ENCODE assay signal across 8 cellular contexts in genomic region chr16:67672739-67673662, GRCh38. TPM values are rescaled to one million over a fixed set of nuclear protein-coding genes. Genes with fewer than 3 reads are reported as not detected.
DNase-seq lines count a peak whose midpoint lies in the region; ATAC-seq and TF ChIP-seq lines count a peak whose summit lies in the region.

No MANE protein-coding gene starts in this region.

- no peaks in the 10 kb centered on the region for H3K36me3 ChIP-seq in CD8-positive, alpha-beta T cell (ENCODE audit: insufficient read depth, low read length)
- no peaks in the 10 kb centered on the region for H3K36me3 ChIP-seq in HCT116 (ENCODE audit: control insufficient read depth in 1 of 2, insufficient read depth in 2 of 2, low read length in 2 of 2)
- H3K36me3 ChIP-seq in right atrium auricular region: no peaks in the 10 kb centered on the region

- H3K4me1 Mint-ChIP-seq in CD8-positive, alpha-beta T cell (ENCODE audit: low read depth): peaks cover 5% of the 10 kb centered on the region

- H3K4me3 ChIP-seq in CD8-positive, alpha-beta T cell (ENCODE audit: low read depth, low read length): no peak overlapping the region
- H3K4me3 ChIP-seq in HCT116 (replicated peaks in 1 of 2; ENCODE audit: low read depth in 1 of 2, low read length in 2 of 2) (no peak overlapping the region), astrocyte of the cerebellum (ENCODE audit: low read depth, low read length) (no peak overlapping the region), right atrium auricular region (no peak overlapping the region)

- TF ChIP-seq RAD21 in HCT116 (IDR thresholded peaks at IDR 0.05; ENCODE audit: low read depth): peak; percentile 93

- CTCF ChIA-PET in CD8-positive, alpha-beta T cell (lab: Charles Lee): interaction anchor here (0.7 to 14.3 kb wide), 14 partner anchors 8 to 256 kb away, joined by 3 to 165 read pairs (median 4); partner anchors contain the start of gene CARMIL2
- CTCF ChIA-PET in HCT116 (lab: Charles Lee): interaction anchor here (0.6 to 5.0 kb wide), 20 partner anchors 10 to 368 kb away, joined by 3 to 21 read pairs (median 4); partner anchors contain the start of genes ACD, GFOD2, NRN1L and PARD6A

- H3K9me3 Mint-ChIP-seq in CD8-positive, alpha-beta T cell: no peaks in the 10 kb centered on the region

- H3K27ac ChIP-seq in CD8-positive, alpha-beta T cell (ENCODE audit: low read depth, low read length): no peak overlapping the region
- H3K27ac ChIP-seq in HCT116 (ENCODE audit: low read depth, low read length) (no peak overlapping the region), right atrium auricular region (peak overlapping the region; percentile 59 to 72)

- no peaks in the 10 kb centered on the region for H3K79me2 ChIP-seq in HCT116 (ENCODE audit: insufficient read depth, low read length)

- no peaks in the 10 kb centered on the region for H4K20me1 ChIP-seq in HCT116 (ENCODE audit: insufficient read depth)

- in situ Hi-C loops in astrocyte of the cerebellum (cut with HindIII; ENCODE audit: low sequenced_read_pairs): no loop called here
- in situ Hi-C loops in G401 (cut with HindIII; ENCODE audit: low sequenced_read_pairs): no loop called here

- peaks cover 4% of the 10 kb centered on the region for H3K4me1 ChIP-seq in CD8-positive, alpha-beta T cell (ENCODE audit: insufficient read depth, low read length)
- H3K4me1 ChIP-seq in HCT116 (ENCODE audit: control insufficient read depth in 1 of 2, insufficient read depth in 2 of 2, low read length in 2 of 2) (peaks cover 0 to 10% of the 10 kb centered on the region in 2 experiments; a peak in 2 of 4 replicates), right atrium auricular region (peaks cover 0 to 32% of the 10 kb centered on the region in 2 donors)

- RAD21 ChIA-PET in HCT116 (lab: Charles Lee; ENCODE audit: low non-redundant PET in 1 of 2, low total read pairs in 2 of 2, uncharacterized antibody in 2 of 2, unreplicated experiment in 2 of 2): interaction anchor here in 1 of 2 experiments (1.3 kb wide), 1 partner anchor 134 kb away, joined by 3 read pairs; the partner anchor contains the start of genes RANBP10 and TSNAXIP1

- TF ChIP-seq POLR2A in HCT116 (IDR thresholded peaks at IDR 0.05; ENCODE audit: borderline replicate concordance, extremely low read depth, insufficient read depth, insufficient read length): no peak

- H3K27me3 Mint-ChIP-seq in CD8-positive, alpha-beta T cell (ENCODE audit: low read depth): no peaks in the 10 kb centered on the region

- POLR2A ChIA-PET in CD8-positive, alpha-beta T cell (lab: Charles Lee): no interaction called here
- POLR2A ChIA-PET in HCT116 (lab: Charles Lee): no interaction called here

- H3K4me2 ChIP-seq in HCT116 (ENCODE audit: low read length): peak overlapping the region; percentile 23; the same call in 1 of the 2 replicates

- H3K9me2 ChIP-seq in HCT116 (ENCODE audit: insufficient read depth): no peaks in the 10 kb centered on the region

- BruUV-seq in HCT116 (replicated peaks; lab: Mats Ljungman, UMichigan): no TSS peak

- H3K36me3 Mint-ChIP-seq in CD8-positive, alpha-beta T cell: peaks cover 2% of the 10 kb centered on the region

- no peak overlapping the region for H3K9ac ChIP-seq in HCT116 (ENCODE audit: low read length)

- no peak overlapping the region for H2AFZ ChIP-seq in HCT116 (ENCODE audit: low read depth, low read length, poor library complexity, severe bottlenecking)

- ATAC-seq in CD8-positive, alpha-beta T cell: no peak
- peak; percentile 63 for ATAC-seq in HCT116
- ATAC-seq in GM21786 (IDR thresholded peaks at IDR 0.05; ENCODE audit: unreplicated experiment): no peak

- intact Hi-C loops in CD8-positive, alpha-beta T cell (cut with DNase I, micrococcal nuclease): loop anchor here in 1 of 2 experiments (1.0 to 5.0 kb wide), 3 partner anchors 194 to 368 kb away; no protein-coding TSS in a partner anchor
- intact Hi-C loops in HCT116 (cut with micrococcal nuclease): loop anchor here (1.0 to 5.0 kb wide), 4 partner anchors 134 to 369 kb away; partner anchors contain the start of genes RANBP10 and TSNAXIP1

- H3K27ac Mint-ChIP-seq in CD8-positive, alpha-beta T cell: no peak overlapping the region

- TF ChIP-seq CTCF in CD8-positive, alpha-beta T cell (IDR thresholded peaks at IDR 0.05): peak; percentile 25
- TF ChIP-seq CTCF in HCT116 (IDR thresholded peaks at IDR 0.05 in 2 of 3, conservative IDR thresholded peaks at IDR 0.05 in 1 of 3; ENCODE audit: borderline replicate concordance in 1 of 3, insufficient read depth in 1 of 3, low read depth in 2 of 3, low read length in 2 of 3) (peak; percentile 78 to 92 (median 90); a peak in 5 of 6 replicates), astrocyte of the cerebellum (IDR thresholded peaks at IDR 0.05; ENCODE audit: low read depth, low read length, missing control alignments) (peak; percentile 85), right atrium auricular region (IDR thresholded peaks at IDR 0.05) (peak; percentile 45 to 78)

- no peak overlapping the region for H3K4me3 Mint-ChIP-seq in CD8-positive, alpha-beta T cell

- H3K9me3 ChIP-seq in CD8-positive, alpha-beta T cell (ENCODE audit: low read length): no peaks in the 10 kb centered on the region
- H3K9me3 ChIP-seq in HCT116 (ENCODE audit: control insufficient read depth in 1 of 2, insufficient read depth in 1 of 2, low read depth in 1 of 2, low read length in 2 of 2) (no peaks in the 10 kb centered on the region), right atrium auricular region (no peaks in the 10 kb centered on the region)

- DNase-seq in CD8-positive, alpha-beta T cell: peak in 3 of 7 experiments; percentile 50 to 55 (median 53)
- peak; percentile 42 for DNase-seq in HCT116 (ENCODE audit: low read depth, low spot score)
- peak; percentile 52 to 64 for DNase-seq in SHP77 (lab: John Stamatoyannopoulos, UW)
- DNase-seq in astrocyte of the cerebellum (ENCODE audit: low read depth): peak; percentile 44
- DNase-seq in right atrium auricular region (ENCODE audit: low spot score): peak; percentile 84
- DNase-seq in renal cortical epithelial cell (ENCODE audit: low read depth): peak; percentile 69
- DNase-seq in G401 (ENCODE audit: low spot score): no peak

- H3K27me3 ChIP-seq in CD8-positive, alpha-beta T cell (ENCODE audit: insufficient read depth, low read length): no peaks in the 10 kb centered on the region
- H3K27me3 ChIP-seq in HCT116 (ENCODE audit: insufficient read depth, low read length) (no peaks in the 10 kb centered on the region), right atrium auricular region (no peaks in the 10 kb centered on the region)

TF ChIP-seq in HCT116, 20 proteins besides CTCF, POLR2A, EP300 and RAD21:
- TF ChIP-seq SIN3A (IDR thresholded peaks at IDR 0.05; ENCODE audit: low read depth): no peak
- TF ChIP-seq FOSL1 (IDR thresholded peaks at IDR 0.05; ENCODE audit: low read depth): no peak
- no peak for TF ChIP-seq ZFX (IDR thresholded peaks at IDR 0.05)

RNA-seq across cellular contexts. Expression of gene C16orf86, which starts 6.4 kb away (rescaled TPM):
- total RNA-seq in CD8-positive, alpha-beta T cell: 1 to 10 TPM; 1.4 to 1.6 TPM
- total RNA-seq in HCT116 (2021; ENCODE audit: unreplicated experiment) (0.79 TPM), right atrium auricular region (1 to 10 TPM; 3.6 to 7.7 TPM), renal cortical epithelial cell (4.6 and 11.1 TPM in 2 replicates)
- polyA plus RNA-seq in HCT116 (2012): 0.23 and 0.25 TPM in 2 replicates
- not detected in 2 replicates for total RNA-seq in G401 (2014; rRNA removed; shearing (Covaris generic))

RNA-seq across cellular contexts. Expression of gene ENKD1, which starts 6.5 kb away (rescaled TPM):
- 1 to 10 TPM; 1.7 to 2.5 TPM for total RNA-seq in CD8-positive, alpha-beta T cell
- total RNA-seq in HCT116 (2021; ENCODE audit: unreplicated experiment) (16.8 TPM), right atrium auricular region (10 to 100 TPM in 1 of 2 donors, 1 to 10 TPM in 1; 9.2 to 12.3 TPM), renal cortical epithelial cell (14.6 and 22.8 TPM in 2 replicates)
- 19.8 and 20.2 TPM in 2 replicates for polyA plus RNA-seq in HCT116 (2012)
- total RNA-seq in G401 (2014; rRNA removed; shearing (Covaris generic)): 2.1 and 5.6 TPM in 2 replicates

RNA-seq across cellular contexts. Expression of gene PARD6A, which starts 12.2 kb away (rescaled TPM):
- total RNA-seq in CD8-positive, alpha-beta T cell: 1 to 10 TPM; 3.0 to 3.1 TPM
- total RNA-seq in HCT116 (2021; ENCODE audit: unreplicated experiment) (5.6 TPM), right atrium auricular region (1 to 10 TPM; 3.9 to 5.6 TPM), renal cortical epithelial cell (2.8 and 16.1 TPM in 2 replicates)
- 7.5 and 9.1 TPM in 2 replicates for polyA plus RNA-seq in HCT116 (2012)
- total RNA-seq in G401 (2014; rRNA removed; shearing (Covaris generic)): 6.6 and 13.5 TPM in 2 replicates

RNA-seq across cellular contexts. Expression of gene ACD, which starts 12.9 kb away (rescaled TPM):
- total RNA-seq in CD8-positive, alpha-beta T cell: 10 to 100 TPM; 22.2 to 23.9 TPM
- 53.8 TPM for total RNA-seq in HCT116 (2021; ENCODE audit: unreplicated experiment)
- polyA plus RNA-seq in HCT116 (2012): 47.0 and 53.5 TPM in 2 replicates
- 10 to 100 TPM in 1 of 2 donors, 1 to 10 TPM in 1; 7.0 to 10.8 TPM for total RNA-seq in right atrium auricular region
- total RNA-seq in renal cortical epithelial cell: 10.0 and 11.3 TPM in 2 replicates
- total RNA-seq in G401 (2014; rRNA removed; shearing (Covaris generic)): 27.1 and 33.2 TPM in 2 replicates

RNA-seq across cellular contexts. Expression of gene CARMIL2, which starts 28.1 kb away (rescaled TPM):
- total RNA-seq in CD8-positive, alpha-beta T cell: 100 to 1,000 TPM in 1 of 2 experiments, 10 to 100 TPM in 1; 93.2 to 111 TPM
- total RNA-seq in HCT116 (2021; ENCODE audit: unreplicated experiment) (33.9 TPM), right atrium auricular region (under 1 TPM in 1 of 2 donors, not detected in 1; 0.47 TPM), renal cortical epithelial cell (0.55 and 2.8 TPM in 2 replicates)
- 11.7 and 13.7 TPM in 2 replicates for polyA plus RNA-seq in HCT116 (2012)
- total RNA-seq in G401 (2014; rRNA removed; shearing (Covaris generic)): 4.1 and 10.7 TPM in 2 replicates

Comparison
In these comparisons a context has a peak if more than half of its experiments do, and no peak if none do; other contexts are left out.
1. H3K27ac ChIP-seq: peak in right atrium auricular region (2 of 2); none in CD8-positive, alpha-beta T cell (single experiment) and HCT116 (single experiment).
2. CTCF ChIP-seq: peak in every context shown above with its lines; median percentile 90 in HCT116; 85 in astrocyte of the cerebellum; 62 in right atrium auricular region; 25 in CD8-positive, alpha-beta T cell.